In the genomic region with DNA sequence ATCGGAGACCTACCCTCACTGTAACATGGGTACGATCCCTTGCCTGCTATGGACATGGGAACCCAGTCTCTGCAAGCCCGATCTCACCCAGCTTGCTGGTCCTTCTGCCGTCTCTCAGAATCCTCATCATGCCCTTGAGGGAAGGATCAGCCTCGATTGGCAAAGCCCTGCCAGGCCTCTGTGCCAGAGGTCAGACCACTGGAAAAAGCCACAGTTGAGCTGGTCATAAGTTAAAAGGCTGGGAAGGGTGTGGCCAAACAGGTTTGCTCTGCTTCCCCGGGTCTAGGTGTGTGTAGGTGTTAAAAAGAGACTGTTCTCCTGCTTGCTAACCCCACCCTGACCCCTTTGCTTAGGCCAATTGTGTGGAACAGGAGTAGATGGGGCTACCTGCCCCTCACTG, we compare ENCODE assay signal across 18 cellular contexts. TPM values are rescaled to one million over a fixed set of nuclear protein-coding genes. Genes with fewer than 3 reads are reported as not detected.
"Had no signal": no experiment of that assay in that cellular context is flagged by ENCODE, and none has a peak within 500 bp of the region (broad histone marks: within the 10 kb centered on the region; RNA-seq: fewer than 3 reads in every experiment).

No MANE protein-coding gene starts in this region.

- H3K4me3 ChIP-seq: dorsolateral prefrontal cortex, left lung, neural progenitor cell, ovary, testis, uterus had no signal

- H3K36me3 Mint-ChIP-seq: activated naive CD4-positive, alpha-beta T cell treated with anti-CD3 and anti-CD28 coated beads, Interleukin-2, amount 50 U/mL, for 72 hours; neural progenitor cell had no signal

- H2AFZ ChIP-seq: neural progenitor cell had no signal

- H3K36me3 ChIP-seq: brain microvascular endothelial cell, left lung, neural progenitor cell, ovary, uterus had no signal

- H3K27ac Mint-ChIP-seq: activated naive CD4-positive, alpha-beta T cell treated with anti-CD3 and anti-CD28 coated beads, Interleukin-2, amount 50 U/mL, for 72 hours; neural progenitor cell; stimulated activated naive CD8-positive, alpha-beta T cell treated with anti-CD3 and anti-CD28 coated beads, Interleukin-15, Interleukin-2, amounts not matched to agents 100 ng/mL and 50 ng/mL, for 24 hours had no signal

- DNase-seq: activated effector memory CD4-positive, alpha-beta T cell treated with Interleukin-2 at 50 U/mL for 16 hours; activated T-cell treated with anti-CD3 and anti-CD28 coated beads, Interleukin-2, amount 50 U/mL, for 1 hour; amygdala; brain microvascular endothelial cell; dorsolateral prefrontal cortex; foreskin melanocyte; head of caudate nucleus; left lung; mesendoderm; ovary; stimulated activated CD4-positive, alpha-beta T cell treated with anti-CD3 and anti-CD28 coated beads, Interleukin-2, amount 100 ng/mL, for 48 hours; testis; uterus had no signal

- H3K9ac ChIP-seq: neural progenitor cell had no signal

- H3K27ac ChIP-seq: brain microvascular endothelial cell, dorsolateral prefrontal cortex, left lung, neural progenitor cell, ovary, testis, uterus had no signal

- H3K4me3 Mint-ChIP-seq: neural progenitor cell; stimulated activated naive CD8-positive, alpha-beta T cell treated with anti-CD3 and anti-CD28 coated beads, Interleukin-15, Interleukin-2, amounts not matched to agents 100 ng/mL and 50 ng/mL, for 24 hours had no signal

- H3K4me1 ChIP-seq: left lung, neural progenitor cell, testis, uterus had no signal

- H3K27me3 ChIP-seq: brain microvascular endothelial cell, neural progenitor cell, ovary, testis, uterus had no signal

- ATAC-seq: activated naive CD4-positive, alpha-beta T cell treated with anti-CD3 and anti-CD28 coated beads, Interleukin-2, amount 50 U/mL, for 72 hours; left lung had no signal

- H3K9me3 Mint-ChIP-seq: activated naive CD4-positive, alpha-beta T cell treated with anti-CD3 and anti-CD28 coated beads, Interleukin-2, amount 50 U/mL, for 72 hours; neural progenitor cell; stimulated activated naive CD8-positive, alpha-beta T cell treated with anti-CD3 and anti-CD28 coated beads, Interleukin-15, Interleukin-2, amounts not matched to agents 100 ng/mL and 50 ng/mL, for 24 hours had no signal

- H3K9me3 ChIP-seq: left lung, ovary, testis, uterus had no signal

- H3K4me2 ChIP-seq: neural progenitor cell had no signal

RNA-seq across cellular contexts. Expression of gene PADI3, which starts 19.5 kb away (rescaled TPM):
- total RNA-seq: activated naive CD4-positive, alpha-beta T cell treated with anti-CD3 and anti-CD28 coated beads, Interleukin-2, amount 50 U/mL, for 72 hours; cerebellum; dorsolateral prefrontal cortex; left lung; ovary; T-helper 2 cell treated with Interferon-gamma antibody and Interleukin-4, amounts not matched to agents 100 ng/mL and 5 ng/mL, for 36 hours; uterus had no signal
- polyA plus RNA-seq: ovary had no signal

RNA-seq across cellular contexts. Expression of gene PADI1, which starts 24.5 kb away (rescaled TPM):
- total RNA-seq: activated naive CD4-positive, alpha-beta T cell treated with anti-CD3 and anti-CD28 coated beads, Interleukin-2, amount 50 U/mL, for 72 hours; left lung; T-helper 2 cell treated with Interferon-gamma antibody and Interleukin-4, amounts not matched to agents 100 ng/mL and 5 ng/mL, for 36 hours had no signal
- polyA plus RNA-seq: ovary had no signal
